Comparison of ENCODE assay signal across 8 cellular contexts in the genomic region with DNA sequence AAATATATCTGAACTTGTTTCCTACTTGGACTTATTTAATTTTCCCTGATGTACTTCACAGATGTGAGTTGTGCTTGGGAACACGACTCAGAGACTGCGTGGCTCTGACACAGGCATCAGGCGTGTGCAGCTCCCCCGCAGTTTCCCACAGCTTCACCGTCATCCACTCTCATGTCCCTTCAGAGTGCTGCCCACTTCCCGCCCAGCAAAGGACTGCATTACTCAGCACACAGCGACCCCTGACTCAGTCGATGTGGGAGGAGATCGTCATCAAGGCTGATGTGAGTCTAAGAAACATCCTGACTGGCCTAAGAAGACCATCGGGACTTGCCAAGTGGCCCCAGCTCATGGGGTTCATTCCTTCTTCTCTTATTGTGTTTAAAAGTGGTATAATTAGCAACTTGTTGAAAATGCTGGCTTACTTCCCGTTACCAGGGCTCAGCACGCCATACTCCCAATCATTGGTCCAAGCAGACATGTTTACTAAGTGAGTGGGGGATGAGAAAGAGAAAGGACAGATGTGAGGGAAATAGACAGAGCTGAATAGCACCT.
DNase-seq lines count a peak whose midpoint lies in the region; ATAC-seq and TF ChIP-seq lines count a peak whose summit lies in the region.

No MANE protein-coding gene starts in this region.

- H3K27ac Mint-ChIP-seq in activated T-helper 17 cell treated with anti-CD3 and anti-CD28 coated beads, Interleukin-2, amount 50 U/mL, for 72 hours: peak overlapping the region; percentile 96
- no peak overlapping the region for H3K27ac Mint-ChIP-seq in endothelial cell (ENCODE audit: unreplicated experiment)

- DNase-seq in MG63 (peak; percentile 98), inferior parietal cortex (ENCODE audit: extremely low spot score) (peak; percentile 30), NCI-H1417 (lab: John Stamatoyannopoulos, UW) (no peak), endothelial cell (ENCODE audit: low spot score) (no peak)
- peak; percentile 85 for DNase-seq in stimulated activated CD4-positive, alpha-beta T cell treated with anti-CD3 and anti-CD28 coated beads, Interleukin-4, amount 100 ng/mL, for 24 hours

- H3K27me3 Mint-ChIP-seq in activated T-helper 17 cell treated with anti-CD3 and anti-CD28 coated beads, Interleukin-2, amount 50 U/mL, for 72 hours: no peaks in the 10 kb centered on the region
- H3K27me3 Mint-ChIP-seq in endothelial cell (ENCODE audit: unreplicated experiment): no peaks in the 10 kb centered on the region

- H3K36me3 Mint-ChIP-seq in activated T-helper 17 cell treated with anti-CD3 and anti-CD28 coated beads, Interleukin-2, amount 50 U/mL, for 72 hours (ENCODE audit: low read depth): peaks cover 6% of the 10 kb centered on the region
- H3K36me3 Mint-ChIP-seq in endothelial cell (ENCODE audit: low read depth, unreplicated experiment): no peaks in the 10 kb centered on the region

- H3K27me3 ChIP-seq in MG63: no peaks in the 10 kb centered on the region

- H3K9me3 Mint-ChIP-seq in activated T-helper 17 cell treated with anti-CD3 and anti-CD28 coated beads, Interleukin-2, amount 50 U/mL, for 72 hours: peaks cover 3% of the 10 kb centered on the region
- no peaks in the 10 kb centered on the region for H3K9me3 Mint-ChIP-seq in endothelial cell (ENCODE audit: unreplicated experiment)

- H3K4me3 Mint-ChIP-seq in activated T-helper 17 cell treated with anti-CD3 and anti-CD28 coated beads, Interleukin-2, amount 50 U/mL, for 72 hours: peak overlapping the region; percentile 70
- H3K4me3 Mint-ChIP-seq in endothelial cell (ENCODE audit: unreplicated experiment): no peak overlapping the region

- no peaks in the 10 kb centered on the region for H3K36me3 ChIP-seq in MG63

- H3K9me3 ChIP-seq in MG63: no peaks in the 10 kb centered on the region

- no peak for TF ChIP-seq CTCF in endothelial cell (IDR thresholded peaks at IDR 0.05; ENCODE audit: unreplicated experiment)

- H3K4me3 ChIP-seq in MG63: no peak overlapping the region

- peak; percentile 87 for ATAC-seq in activated T-helper 17 cell treated with anti-CD3 and anti-CD28 coated beads, Interleukin-2, amount 50 U/mL, for 72 hours (replicated peaks)
- ATAC-seq in HG03521 (IDR thresholded peaks at IDR 0.05; ENCODE audit: unreplicated experiment): no peak
- ATAC-seq in HG02970 (IDR thresholded peaks at IDR 0.05; ENCODE audit: low FRiP score, unreplicated experiment): no peak

- H3K4me1 Mint-ChIP-seq in activated T-helper 17 cell treated with anti-CD3 and anti-CD28 coated beads, Interleukin-2, amount 50 U/mL, for 72 hours: peaks cover 37% of the 10 kb centered on the region
- peaks cover 5% of the 10 kb centered on the region for H3K4me1 Mint-ChIP-seq in endothelial cell (ENCODE audit: unreplicated experiment)

Comparison
In these comparisons a context has a peak if more than half of its experiments do, and no peak if none do; other contexts are left out.
1. DNase-seq: peak in MG63 (single experiment), inferior parietal cortex (single experiment) and stimulated activated CD4-positive, alpha-beta T cell treated with anti-CD3 and anti-CD28 coated beads, Interleukin-4, amount 100 ng/mL, for 24 hours (single experiment); none in NCI-H1417 (0 of 3) and endothelial cell (single experiment).